17 cellular contexts compared by ENCODE assay signal in genomic region chr1:168585191-168585590, GRCh38. TPM values are rescaled to one million over a fixed set of nuclear protein-coding genes. Genes with fewer than 3 reads are reported as not detected.
DNase-seq lines count a peak whose midpoint lies in the region; ATAC-seq and TF ChIP-seq lines count a peak whose summit lies in the region.
"Had no signal": no experiment of that assay in that cellular context is flagged by ENCODE, and none has a peak within 500 bp of the region (broad histone marks: within the 10 kb centered on the region; RNA-seq: fewer than 3 reads in every experiment).

No MANE protein-coding gene starts in this region.

- H3K27me3 ChIP-seq in heart right ventricle (no peaks in the 10 kb centered on the region), right atrium auricular region (no peaks in the 10 kb centered on the region)
- H3K27me3 ChIP-seq: tibial artery had no signal

- no peak for TF ChIP-seq CTCF in heart right ventricle (IDR thresholded peaks at IDR 0.05)
- TF ChIP-seq CTCF in right atrium auricular region (IDR thresholded peaks at IDR 0.05), result no peak
- TF ChIP-seq CTCF in GM13977 (IDR thresholded peaks at IDR 0.05; ENCODE audit: extremely low read depth, insufficient read depth, missing control alignments), result no peak

- in situ Hi-C loops in GM13977 (cut with MboI; ENCODE audit: low pct_unique_long_range_greater_than_20kb, low sequenced_read_pairs, unreplicated experiment), result no loop called here

- WGBS in heart right ventricle, 2 donors, result 45 to 48% methylated on average over 3 of the region's 3 CpGs

- intact Hi-C loops in heart right ventricle (cut with DNase I), result no loop called here

- peak in 5 of 8 donors; percentile 58 to 85 (median 70) for ATAC-seq in heart right ventricle
- no peak for ATAC-seq in GM18868 (IDR thresholded peaks at IDR 0.05; ENCODE audit: unreplicated experiment)
- no peak for ATAC-seq in HG03045 (IDR thresholded peaks at IDR 0.05; ENCODE audit: unreplicated experiment)
- ATAC-seq: activated CD8-positive, alpha-beta memory T cell treated with anti-CD3 and anti-CD28 coated beads, Interleukin-2, amount 10 ng/mL, durations not matched to agents 7 days and 5 days had no signal

- H3K36me3 ChIP-seq in heart right ventricle (no peaks in the 10 kb centered on the region), right atrium auricular region (no peaks in the 10 kb centered on the region)
- H3K36me3 ChIP-seq: tibial artery had no signal

- H3K4me1 ChIP-seq in heart right ventricle, result peaks cover 0 to 16% (median 4%) of the 10 kb centered on the region in 9 donors
- no peaks in the 10 kb centered on the region for H3K4me1 ChIP-seq in right atrium auricular region

- H3K4me3 ChIP-seq in heart right ventricle, result no peak overlapping the region
- no peak overlapping the region for H3K4me3 ChIP-seq in right atrium auricular region
- H3K4me3 ChIP-seq: tibial artery had no signal

- peak in 1 of 2 donors; percentile 17 for DNase-seq in heart right ventricle
- DNase-seq in right atrium auricular region (ENCODE audit: low spot score), result no peak
- DNase-seq in amniotic stem cell (lab: John Stamatoyannopoulos, UW), result peak; percentile 21
- DNase-seq in foreskin melanocyte, result peak; percentile 29
- DNase-seq in GM13977 (ENCODE audit: low spot score), result no peak
- no peak for DNase-seq in KG1 (lab: John Stamatoyannopoulos, UW)
- DNase-seq: activated CD8-positive, alpha-beta memory T cell treated with anti-CD3 and anti-CD28 coated beads, Interleukin-2, amount 10 ng/mL, durations not matched to agents 7 days and 5 days; DMS79 treated with DMSO at 0.1 percent for 48 hours; NCI-H1092; NCI-H446 treated with DMSO at 0.1 percent for 48 hours; RPMI8226; small intestine; tibial artery had no signal

- peak overlapping the region in 3 of 10 donors; percentile 22 to 32 (median 26) for H3K27ac ChIP-seq in heart right ventricle
- no peak overlapping the region for H3K27ac ChIP-seq in right atrium auricular region
- H3K27ac ChIP-seq: tibial artery had no signal

- H3K9me3 ChIP-seq in heart right ventricle, result no peaks in the 10 kb centered on the region
- no peaks in the 10 kb centered on the region for H3K9me3 ChIP-seq in right atrium auricular region
- H3K9me3 ChIP-seq: tibial artery had no signal

RNA-seq across cellular contexts. Expression of gene XCL1, which starts 8.8 kb away (rescaled TPM):
- total RNA-seq in heart right ventricle (1 to 10 TPM in 1 of 10 donors, under 1 TPM in 7, not detected in 2; 0.25 to 2.3 (median 0.41) TPM), right atrium auricular region (under 1 TPM in 1 of 2 donors, not detected in 1; 0.39 TPM)
- under 1 TPM; 0.07 to 0.22 TPM for polyA plus RNA-seq in heart right ventricle
- total RNA-seq: neural crest cell had no signal
- polyA plus RNA-seq: AG04450 had no signal

RNA-seq across cellular contexts. Expression of gene XCL2, which starts 41.4 kb away (rescaled TPM):
- total RNA-seq in heart right ventricle (1 to 10 TPM in 1 of 10 donors, under 1 TPM in 1, not detected in 8; 0.54 to 7.5 TPM), right atrium auricular region (not detected)
- under 1 TPM in 1 of 2 donors, not detected in 1; 0.17 TPM for polyA plus RNA-seq in heart right ventricle
- total RNA-seq: neural crest cell had no signal
- polyA plus RNA-seq: AG04450 had no signal

Comparison
In these comparisons a context has a peak if more than half of its experiments do, and no peak if none do; other contexts are left out.
1. ATAC-seq: peak in heart right ventricle (5 of 8); none in GM18868 (single experiment) and HG03045 (single experiment).
2. DNase-seq: peak in amniotic stem cell (single experiment) and foreskin melanocyte (single experiment); none in right atrium auricular region (single experiment), GM13977 (single experiment) and KG1 (single experiment).